Comparison of ENCODE assay signal across 17 cellular contexts in the genomic region with DNA sequence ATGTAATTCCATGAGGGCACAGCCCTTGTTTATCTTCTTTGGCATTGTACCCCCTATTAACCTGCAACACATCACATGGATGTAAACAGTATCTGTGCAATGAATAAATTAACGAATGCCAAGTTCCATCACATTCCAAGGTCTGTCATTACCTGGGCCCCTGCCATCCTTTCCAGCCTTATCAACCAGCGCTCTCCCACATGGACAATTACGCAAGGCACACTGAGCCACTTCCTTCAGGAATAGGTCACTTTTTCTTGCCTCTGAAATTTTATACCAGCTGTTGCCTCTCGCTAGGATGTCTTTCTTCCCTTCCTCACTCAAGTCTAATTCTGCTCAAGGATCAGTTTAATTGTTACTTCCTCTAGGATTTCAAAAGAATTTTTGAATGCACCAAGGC.
"Had no signal": no experiment of that assay in that cellular context is flagged by ENCODE, and none has a peak within 500 bp of the region (broad histone marks: within the 10 kb centered on the region; RNA-seq: fewer than 3 reads in every experiment).

No MANE protein-coding gene starts in this region.

- H3K4me3 ChIP-seq: coronary artery, neural progenitor cell, skin epidermis had no signal

- H3K27ac ChIP-seq: coronary artery, neural progenitor cell, skin epidermis had no signal

- FAIRE-seq: frontal cortex had no signal

- H3K27me3 ChIP-seq: neural progenitor cell had no signal

- DNase-seq: activated CD4-positive, alpha-beta T cell treated with anti-CD3 and anti-CD28 coated beads, Interleukin-2, amount 50 U/mL, for 1 hour; activated naive CD4-positive, alpha-beta T cell; activated T-cell treated with anti-CD3 and anti-CD28 coated beads for 4 hours; central memory CD4-positive, alpha-beta T cell; effector CD4-positive, alpha-beta T cell; head of caudate nucleus; kidney glomerular epithelial cell; midbrain; naive B cell; stimulated activated CD4-positive, alpha-beta T cell treated with anti-CD3 and anti-CD28 coated beads, Interleukin-4, amount 100 ng/mL, for 24 hours; stimulated activated naive CD4-positive, alpha-beta T cell; substantia nigra; trophoblast cell had no signal

- H3K36me3 ChIP-seq: neural progenitor cell had no signal
